8 cellular contexts compared by ENCODE assay signal in genomic region chr14:67618617-67619063, GRCh38. TPM values are rescaled to one million over a fixed set of nuclear protein-coding genes. Genes with fewer than 3 reads are reported as not detected.
DNase-seq lines count a peak whose midpoint lies in the region; ATAC-seq and TF ChIP-seq lines count a peak whose summit lies in the region.

No MANE protein-coding gene starts in this region.

- peak overlapping the region; percentile 77 for H3K4me3 Mint-ChIP-seq in activated CD4-positive, alpha-beta T cell treated with anti-CD3 and anti-CD28 coated beads for 36 hours

- H3K36me3 Mint-ChIP-seq in activated CD4-positive, alpha-beta T cell treated with anti-CD3 and anti-CD28 coated beads for 36 hours (ENCODE audit: low read depth), result no peaks in the 10 kb centered on the region

- H2AK5ac ChIP-seq in IMR-90 (ENCODE audit: low read depth, low read length), result no peak overlapping the region

- TF ChIP-seq RAD21 in IMR-90 (IDR thresholded peaks at IDR 0.05; ENCODE audit: low read length), result peak; percentile 79

- H2BK20ac ChIP-seq in IMR-90 (ENCODE audit: low read depth, low read length), result no peak overlapping the region

- no peak overlapping the region for H2AK9ac ChIP-seq in IMR-90 (replicated peaks; ENCODE audit: low read depth, low read length, poor library complexity)

- H3K27me3 ChIP-seq in IMR-90 (ENCODE audit: control insufficient read depth, insufficient read depth, low read length) (peaks cover 6% of the 10 kb centered on the region), ascending aorta (no peaks in the 10 kb centered on the region), right atrium auricular region (no peaks in the 10 kb centered on the region)

- H2AFZ ChIP-seq in IMR-90 (replicated peaks; ENCODE audit: low read length, poor library complexity) (no peak overlapping the region), OCI-LY7 (ENCODE audit: low read length) (no peak overlapping the region; the same call in 1 of the 2 replicates)

- H3K18ac ChIP-seq in IMR-90 (ENCODE audit: low read depth, low read length), result no peak overlapping the region

- TF ChIP-seq POLR2A in IMR-90 (IDR thresholded peaks at IDR 0.05; ENCODE audit: low read depth, low read length), result no peak

- DNase-seq in activated CD4-positive, alpha-beta T cell treated with anti-CD3 and anti-CD28 coated beads for 36 hours, result peak; percentile 30
- no peak for DNase-seq in activated CD4-positive, alpha-beta T cell treated with anti-CD3 and anti-CD28 coated beads, Interleukin-2, amount 50 U/mL, for 4 hours
- DNase-seq in IMR-90 (peak; percentile 79), OCI-LY7 (ENCODE audit: low spot score) (peak; percentile 72), ascending aorta (ENCODE audit: low spot score in 2 of 2) (no peak), right atrium auricular region (ENCODE audit: low spot score) (no peak), skeletal muscle cell (ENCODE audit: low read depth) (peak; percentile 42), T1000 (lab: John Stamatoyannopoulos, UW) (no peak)

- peak; percentile 43 for ATAC-seq in activated CD4-positive, alpha-beta T cell treated with anti-CD3 and anti-CD28 coated beads for 36 hours
- peak; percentile 53 for ATAC-seq in IMR-90 (ENCODE audit: low read depth)

- intact Hi-C loops in activated CD4-positive, alpha-beta T cell treated with anti-CD3 and anti-CD28 coated beads for 36 hours (cut with DNase I, micrococcal nuclease), result loop anchor here (1.0 to 10.0 kb wide), 10 partner anchors 18 to 1534 kb away; partner anchors contain the start of genes PIGH (in 2 of the 2), RDH11 (in 2 of the 2), DCAF5 (in 1 of the 2) and EIF2S1 (in 1 of the 2)
- intact Hi-C loops in IMR-90 (cut with micrococcal nuclease), result loop anchor here (1.0 kb wide), 3 partner anchors 34 to 86 kb away; no protein-coding TSS in a partner anchor
- intact Hi-C loops in OCI-LY7 (cut with micrococcal nuclease; ENCODE audit: unreplicated experiment), result loop anchor here (1.0 to 2.0 kb wide), 4 partner anchors 19 to 86 kb away; no protein-coding TSS in a partner anchor
- intact Hi-C loops in ascending aorta (cut with DNase I), result loop anchor here (1.0 to 2.0 kb wide), 5 partner anchors 18 to 86 kb away; partner anchors contain the start of genes PIGH, RDH11 and VTI1B

- H4K20me1 ChIP-seq in IMR-90 (ENCODE audit: insufficient read depth, low read length), result no peaks in the 10 kb centered on the region
- no peaks in the 10 kb centered on the region for H4K20me1 ChIP-seq in OCI-LY7 (ENCODE audit: insufficient read depth, low read length)

- POLR2A ChIA-PET in activated CD4-positive, alpha-beta T cell treated with anti-CD3 and anti-CD28 coated beads for 36 hours (lab: Charles Lee), result interaction anchor here (0.6 to 1.0 kb wide), 3 partner anchors 19 to 55 kb away, joined by 3 to 7 read pairs (median 6); partner anchors contain the start of gene PIGH
- POLR2A ChIA-PET in IMR-90 (lab: Charles Lee; ENCODE audit: unreplicated experiment) (no interaction called here), OCI-LY7 (lab: Charles Lee) (interaction anchor here (0.6 to 1.2 kb wide), 6 partner anchors 18 to 93 kb away, joined by 3 to 5 read pairs (median 3); partner anchors contain the start of genes PIGH and RDH11)

- no peak overlapping the region for H3K9ac ChIP-seq in IMR-90 (ENCODE audit: low read depth, low read length)

- H3K23ac ChIP-seq in IMR-90 (ENCODE audit: low read depth, low read length), result no peak overlapping the region

- H4K8ac ChIP-seq in IMR-90 (ENCODE audit: low read depth in 2 of 2, low read length in 2 of 2), result no peak overlapping the region

- CTCF ChIA-PET in activated CD4-positive, alpha-beta T cell treated with anti-CD3 and anti-CD28 coated beads for 36 hours (lab: Charles Lee), result interaction anchor here (0.7 to 3.8 kb wide), 34 partner anchors 8 to 1508 kb away, joined by 3 to 87 read pairs (median 5); partner anchors contain the start of genes PIGH, PLEKHH1, RDH11 and RDH12
- CTCF ChIA-PET in IMR-90 (lab: Yijun Ruan, JAX) (interaction anchor here (0.7 to 2.2 kb wide), 8 partner anchors 11 to 190 kb away, joined by 3 to 21 read pairs (median 4); partner anchors contain the start of gene PIGH), OCI-LY7 (lab: Charles Lee; ENCODE audit: unreplicated experiment) (interaction anchor here (0.6 to 1.3 kb wide), 3 partner anchors 34 to 86 kb away, joined by 3 to 4 read pairs (median 3); no protein-coding TSS in a partner anchor)

- H3K79me2 ChIP-seq in OCI-LY7 (ENCODE audit: insufficient read depth, low read depth, low read length), result no peaks in the 10 kb centered on the region

- H3K4ac ChIP-seq in IMR-90 (ENCODE audit: low read depth, low read length), result no peak overlapping the region

- H4K5ac ChIP-seq in IMR-90 (ENCODE audit: low read depth, low read length), result no peak overlapping the region

- H3K4me1 ChIP-seq in IMR-90 (ENCODE audit: control insufficient read depth, insufficient read depth, low read length) (peaks cover 3% of the 10 kb centered on the region; the same call in 1 of the 2 replicates), OCI-LY7 (ENCODE audit: insufficient read depth, low read length, poor library complexity, severe bottlenecking) (peaks cover 25% of the 10 kb centered on the region), ascending aorta (peaks cover 4 to 22% of the 10 kb centered on the region in 2 donors), right atrium auricular region (peaks cover 0 to 17% of the 10 kb centered on the region in 2 donors)

- H3K56ac ChIP-seq in IMR-90 (ENCODE audit: extremely low read depth, insufficient read depth, low read length), result no peak overlapping the region

- H3K79me1 ChIP-seq in IMR-90 (ENCODE audit: low read depth in 1 of 2, low read length in 2 of 2), result no peaks in the 10 kb centered on the region

- no TSS peak for BruUV-seq in IMR-90 (replicated peaks; lab: Mats Ljungman, UMichigan)
- BruUV-seq in OCI-LY7 (replicated peaks; lab: Mats Ljungman, UMichigan), result no TSS peak

- H2BK15ac ChIP-seq in IMR-90 (ENCODE audit: low read depth, low read length), result no peak overlapping the region

- H3K4me3 ChIP-seq in IMR-90 (ENCODE audit: insufficient read depth, low read depth, low read length) (no peak overlapping the region), OCI-LY7 (ENCODE audit: low read depth, low read length, poor library complexity, severe bottlenecking) (peak overlapping the region; percentile 70), ascending aorta (peak overlapping the region in 1 of 2 donors; percentile 81), right atrium auricular region (no peak overlapping the region), skeletal muscle cell (ENCODE audit: low read depth, low read length) (no peak overlapping the region)

- no peak overlapping the region for H2BK120ac ChIP-seq in IMR-90 (ENCODE audit: low read depth, low read length)

- H3K14ac ChIP-seq in IMR-90 (replicated peaks; ENCODE audit: low read depth, low read length), result no peak overlapping the region

- no peak overlapping the region for H4K91ac ChIP-seq in IMR-90 (ENCODE audit: insufficient read depth, low read depth, low read length)

- H3K27me3 Mint-ChIP-seq in activated CD4-positive, alpha-beta T cell treated with anti-CD3 and anti-CD28 coated beads for 36 hours, result peaks cover 8% of the 10 kb centered on the region

- H3K9me2 ChIP-seq in OCI-LY7 (ENCODE audit: insufficient read depth, low read length), result no peaks in the 10 kb centered on the region

- no peaks in the 10 kb centered on the region for H3K9me3 Mint-ChIP-seq in activated CD4-positive, alpha-beta T cell treated with anti-CD3 and anti-CD28 coated beads for 36 hours (ENCODE audit: low read depth)

- no peaks in the 10 kb centered on the region for H3K9me1 ChIP-seq in IMR-90 (ENCODE audit: insufficient read depth, low read length)

- H3K27ac ChIP-seq in IMR-90 (ENCODE audit: insufficient read depth, low read length) (no peak overlapping the region), OCI-LY7 (ENCODE audit: low read depth, low read length, poor library complexity, severe bottlenecking) (no peak overlapping the region), ascending aorta (peak overlapping the region; percentile 83 to 84), right atrium auricular region (peak overlapping the region; percentile 52 to 72)

- no peak overlapping the region for H2BK5ac ChIP-seq in IMR-90 (ENCODE audit: low read depth, low read length, poor library complexity, severe bottlenecking)

- TF ChIP-seq CTCF in IMR-90 (conservative IDR thresholded peaks at IDR 0.05; ENCODE audit: low read depth, low read length), result peak; percentile 86
- TF ChIP-seq CTCF in OCI-LY7 (conservative IDR thresholded peaks at IDR 0.05; ENCODE audit: low read length), result peak; percentile 84
- TF ChIP-seq CTCF in ascending aorta (IDR thresholded peaks at IDR 0.05), result peak; percentile 63 to 86 (median 69)
- peak; percentile 50 to 79 for TF ChIP-seq CTCF in right atrium auricular region (IDR thresholded peaks at IDR 0.05)

- in situ Hi-C loops in IMR-90 (cut with MboI; ENCODE audit: low sequenced_read_pairs), result no loop called here

- H3K4me1 Mint-ChIP-seq in activated CD4-positive, alpha-beta T cell treated with anti-CD3 and anti-CD28 coated beads for 36 hours, result peaks cover 31% of the 10 kb centered on the region

- H3K36me3 ChIP-seq in IMR-90 (ENCODE audit: control insufficient read depth, insufficient read depth, low read length) (no peaks in the 10 kb centered on the region), OCI-LY7 (ENCODE audit: insufficient read depth, low read length) (no peaks in the 10 kb centered on the region), ascending aorta (no peaks in the 10 kb centered on the region), right atrium auricular region (no peaks in the 10 kb centered on the region)

- H3K27ac Mint-ChIP-seq in activated CD4-positive, alpha-beta T cell treated with anti-CD3 and anti-CD28 coated beads for 36 hours, result peak overlapping the region; percentile 43

- H3K4me2 ChIP-seq in IMR-90 (ENCODE audit: low read depth, low read length) (no peak overlapping the region), OCI-LY7 (ENCODE audit: low read length) (peak overlapping the region; percentile 92; the same call in 1 of the 2 replicates)

- dilution Hi-C loops in IMR-90 (cut with HindIII; ENCODE audit: low sequenced_read_pairs, unreplicated experiment), result no loop called here

- H3K9me3 ChIP-seq in IMR-90 (ENCODE audit: control insufficient read depth, insufficient read depth, low read length) (no peaks in the 10 kb centered on the region), OCI-LY7 (ENCODE audit: low read length) (no peaks in the 10 kb centered on the region), ascending aorta (no peaks in the 10 kb centered on the region), right atrium auricular region (no peaks in the 10 kb centered on the region)

RNA-seq across cellular contexts. Expression of gene ARG2, which starts 1.1 kb away (rescaled TPM):
- total RNA-seq in activated CD4-positive, alpha-beta T cell treated with anti-CD3 and anti-CD28 coated beads for 36 hours, result 10 to 100 TPM; 11.9 TPM
- 2.2 and 2.5 TPM in 2 replicates for total RNA-seq in IMR-90 (2012; rRNA removed)
- polyA plus RNA-seq in IMR-90 (2012; rRNA removed), result 1.1 and 1.3 TPM in 2 replicates
- polyA plus RNA-seq in IMR-90 (2012; cell fraction: cytosol; rRNA removed), result 0.39 and 0.47 TPM in 2 replicates
- 0.46 and 0.89 TPM in 2 replicates for polyA plus RNA-seq in IMR-90 (2012; cell fraction: nucleus; rRNA removed; ENCODE audit: low replicate concordance)
- total RNA-seq in OCI-LY7 (2014; rRNA removed; shearing (Covaris generic)), result 2.9 and 4.2 TPM in 2 replicates
- total RNA-seq in OCI-LY7 (2022), result 2.0 and 3.4 TPM in 2 replicates
- 10.1 TPM for total RNA-seq in ascending aorta
- total RNA-seq in right atrium auricular region, result under 1 TPM in 1 of 2 donors, not detected in 1; 0.59 TPM

RNA-seq across cellular contexts. Expression of gene PIGH, which starts 18.6 kb away (rescaled TPM):
- 10 to 100 TPM; 14.9 to 21.4 TPM for total RNA-seq in activated CD4-positive, alpha-beta T cell treated with anti-CD3 and anti-CD28 coated beads for 36 hours
- total RNA-seq in IMR-90 (2012; rRNA removed), result 6.7 and 7.9 TPM in 2 replicates
- 13.5 and 23.1 TPM in 2 replicates for polyA plus RNA-seq in IMR-90 (2012; rRNA removed)
- 9.9 and 11.2 TPM in 2 replicates for polyA plus RNA-seq in IMR-90 (2012; cell fraction: cytosol; rRNA removed)
- 13.0 and 23.6 TPM in 2 replicates for polyA plus RNA-seq in IMR-90 (2012; cell fraction: nucleus; rRNA removed; ENCODE audit: low replicate concordance)
- 19.7 and 23.0 TPM in 2 replicates for total RNA-seq in OCI-LY7 (2014; rRNA removed; shearing (Covaris generic))
- total RNA-seq in OCI-LY7 (2022), result 12.0 and 15.5 TPM in 2 replicates
- 20.9 TPM for total RNA-seq in ascending aorta
- 10 to 100 TPM; 13.8 to 15.3 TPM for total RNA-seq in right atrium auricular region

RNA-seq across cellular contexts. Expression of gene VTI1B, which starts 55.8 kb away (rescaled TPM):
- total RNA-seq in activated CD4-positive, alpha-beta T cell treated with anti-CD3 and anti-CD28 coated beads for 36 hours, result 10 to 100 TPM; 42.0 to 58.3 TPM
- total RNA-seq in IMR-90 (2012; rRNA removed) (69.7 and 90.2 TPM in 2 replicates), OCI-LY7 (2022) (80.2 and 93.3 TPM in 2 replicates), ascending aorta (43.2 TPM), right atrium auricular region (10 to 100 TPM; 59.7 to 61.0 TPM)
- polyA plus RNA-seq in IMR-90 (2012; rRNA removed), result 61.8 and 65.8 TPM in 2 replicates
- 19.1 and 25.2 TPM in 2 replicates for polyA plus RNA-seq in IMR-90 (2012; cell fraction: cytosol; rRNA removed)
- 6.0 and 30.5 TPM in 2 replicates for polyA plus RNA-seq in IMR-90 (2012; cell fraction: nucleus; rRNA removed; ENCODE audit: low replicate concordance)
- 41.5 and 50.5 TPM in 2 replicates for total RNA-seq in OCI-LY7 (2014; rRNA removed; shearing (Covaris generic))

Comparison
In these comparisons a context has a peak if more than half of its experiments do, and no peak if none do; other contexts are left out.
1. DNase-seq: peak in activated CD4-positive, alpha-beta T cell treated with anti-CD3 and anti-CD28 coated beads for 36 hours (single experiment), IMR-90 (single experiment), OCI-LY7 (single experiment) and skeletal muscle cell (single experiment); none in activated CD4-positive, alpha-beta T cell treated with anti-CD3 and anti-CD28 coated beads, Interleukin-2, amount 50 U/mL, for 4 hours (0 of 2), ascending aorta (0 of 2), right atrium auricular region (single experiment) and T1000 (single experiment).
2. H3K27ac ChIP-seq: peak in ascending aorta (2 of 2) and right atrium auricular region (2 of 2); none in IMR-90 (single experiment) and OCI-LY7 (single experiment).
3. Peak in every context shown above with its lines, with median percentiles within 50 percentile points of each other: CTCF ChIP-seq.